Comparison of ENCODE assay signal across 13 cellular contexts in the genomic region with DNA sequence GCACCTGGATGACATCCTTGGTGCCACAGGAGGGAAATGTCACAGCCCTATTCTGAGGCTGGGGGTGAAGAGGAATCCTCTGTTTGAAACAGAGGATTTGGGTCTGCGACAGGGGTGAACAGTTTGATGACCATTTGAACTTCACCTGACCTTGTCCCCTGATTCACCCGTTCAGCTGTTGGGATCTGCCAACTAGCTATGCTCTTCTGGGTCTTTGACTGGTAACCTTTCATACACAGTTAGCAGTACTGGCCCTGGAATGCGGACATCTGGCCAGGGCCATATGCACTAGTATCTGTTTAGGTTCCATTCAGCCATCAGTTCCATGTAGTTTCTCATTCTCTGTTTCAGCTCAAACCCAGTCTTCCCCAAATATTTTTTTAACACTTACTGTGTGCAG. TPM values are rescaled to one million over a fixed set of nuclear protein-coding genes. Genes with fewer than 3 reads are reported as not detected.
DNase-seq lines count a peak whose midpoint lies in the region; ATAC-seq and TF ChIP-seq lines count a peak whose summit lies in the region.
"Had no signal": no experiment of that assay in that cellular context is flagged by ENCODE, and none has a peak within 500 bp of the region (broad histone marks: within the 10 kb centered on the region; RNA-seq: fewer than 3 reads in every experiment).

No MANE protein-coding gene starts in this region.

- H3K56ac ChIP-seq in mesendoderm (ENCODE audit: low read length): no peak overlapping the region

- TF ChIP-seq POLR2A in Peyer's patch (IDR thresholded peaks at IDR 0.05) (no peak), esophagus squamous epithelium (IDR thresholded peaks at IDR 0.05) (no peak), GM18505 (IDR thresholded peaks at IDR 0.05; ENCODE audit: borderline replicate concordance, extremely low read depth, insufficient read depth, insufficient read length) (no peak)

- H3K27me3 Mint-ChIP-seq in stimulated activated memory B cell treated with anti-CD40 and anti-IgM and Interleukin-4, amounts not matched to agents 10 μg/mL and 1 μg/mL and 100 μg/mL, for 72 hours: no peaks in the 10 kb centered on the region
- H3K27me3 Mint-ChIP-seq: progenitor cell of endocrine pancreas had no signal

- ATAC-seq in psoas muscle: no peak
- ATAC-seq in GM18505 (IDR thresholded peaks at IDR 0.05; ENCODE audit: unreplicated experiment): no peak
- no peak for ATAC-seq in GM21786 (IDR thresholded peaks at IDR 0.05; ENCODE audit: unreplicated experiment)
- ATAC-seq in stimulated activated memory B cell treated with anti-CD40 and anti-IgM and Interleukin-4, amounts not matched to agents 10 μg/mL and 1 μg/mL and 100 μg/mL, for 72 hours: no peak

- H3K27ac ChIP-seq in BLaER1 (peak overlapping the region; percentile 45), Peyer's patch (peak overlapping the region; percentile 10 to 65 (median 48)), esophagus squamous epithelium (peak overlapping the region; percentile 47 to 92 (median 88)), psoas muscle (peak overlapping the region; percentile 55), mesendoderm (ENCODE audit: low read depth, low read length) (no peak overlapping the region)

- H3K4me2 ChIP-seq in BLaER1 (peak overlapping the region; percentile 90; the same call in 1 of the 2 replicates), mesendoderm (ENCODE audit: low read length) (no peak overlapping the region)
- H3K4me2 ChIP-seq: GM23338 had no signal

- no peak overlapping the region for H3K4me3 ChIP-seq in BLaER1
- H3K4me3 ChIP-seq in Peyer's patch: no peak overlapping the region
- H3K4me3 ChIP-seq in esophagus squamous epithelium: no peak overlapping the region
- no peak overlapping the region for H3K4me3 ChIP-seq in psoas muscle
- no peak overlapping the region for H3K4me3 ChIP-seq in mesendoderm (ENCODE audit: low read length)
- H3K4me3 ChIP-seq: GM23338 had no signal

- intact Hi-C loops in esophagus squamous epithelium (cut with DNase I): no loop called here
- intact Hi-C loops in psoas muscle (cut with DNase I): no loop called here

- no peak overlapping the region for H2BK5ac ChIP-seq in mesendoderm (ENCODE audit: low read length)

- H3K36me3 ChIP-seq in BLaER1 (peaks cover 79% of the 10 kb centered on the region), Peyer's patch (peaks cover 0 to 18% (median 0%) of the 10 kb centered on the region in 3 donors), esophagus squamous epithelium (peaks cover 0 to 56% (median 2%) of the 10 kb centered on the region in 3 donors), psoas muscle (ENCODE audit: insufficient read depth in 1 of 2, low read depth in 1 of 2) (peaks cover 0 to under 1% of the 10 kb centered on the region in 2 donors), mesendoderm (ENCODE audit: control insufficient read depth, insufficient read depth, low read length) (no peaks in the 10 kb centered on the region)

- no peak overlapping the region for H2BK15ac ChIP-seq in mesendoderm (replicated peaks; ENCODE audit: low read depth)

- H3K9me3 Mint-ChIP-seq in stimulated activated memory B cell treated with anti-CD40 and anti-IgM and Interleukin-4, amounts not matched to agents 10 μg/mL and 1 μg/mL and 100 μg/mL, for 72 hours: no peaks in the 10 kb centered on the region
- H3K9me3 Mint-ChIP-seq: GM23338 had no signal

- no peaks in the 10 kb centered on the region for H3K79me2 ChIP-seq in mesendoderm (ENCODE audit: control insufficient read depth, insufficient read depth, low read length)

- no peak overlapping the region for H2AK5ac ChIP-seq in mesendoderm (ENCODE audit: low read length)

- H3K27me3 ChIP-seq in BLaER1 (no peaks in the 10 kb centered on the region), Peyer's patch (no peaks in the 10 kb centered on the region), esophagus squamous epithelium (no peaks in the 10 kb centered on the region), psoas muscle (ENCODE audit: insufficient read depth in 3 of 3, low read length in 2 of 3) (no peaks in the 10 kb centered on the region), mesendoderm (ENCODE audit: insufficient read depth, low read length, poor library complexity) (no peaks in the 10 kb centered on the region)

- no peak overlapping the region for H3K18ac ChIP-seq in mesendoderm (ENCODE audit: low read length)

- peaks cover 67% of the 10 kb centered on the region for H3K4me1 Mint-ChIP-seq in stimulated activated memory B cell treated with anti-CD40 and anti-IgM and Interleukin-4, amounts not matched to agents 10 μg/mL and 1 μg/mL and 100 μg/mL, for 72 hours

- H2BK120ac ChIP-seq in mesendoderm (ENCODE audit: low read depth, low read length): no peak overlapping the region

- no peaks in the 10 kb centered on the region for H3K79me1 ChIP-seq in mesendoderm (ENCODE audit: low read length)

- no peak overlapping the region for H3K23ac ChIP-seq in mesendoderm (ENCODE audit: low read length)

- peaks cover 58% of the 10 kb centered on the region for H3K4me1 ChIP-seq in BLaER1
- peaks cover 16 to 52% (median 33%) of the 10 kb centered on the region in 4 donors for H3K4me1 ChIP-seq in Peyer's patch
- H3K4me1 ChIP-seq in esophagus squamous epithelium: peaks cover 44 to 73% (median 62%) of the 10 kb centered on the region in 3 donors
- H3K4me1 ChIP-seq in psoas muscle: peaks cover 48% of the 10 kb centered on the region
- H3K4me1 ChIP-seq in mesendoderm (ENCODE audit: control insufficient read depth, low read depth, low read length): peaks cover 7% of the 10 kb centered on the region

- H3K9me3 ChIP-seq in BLaER1: no peaks in the 10 kb centered on the region
- no peaks in the 10 kb centered on the region for H3K9me3 ChIP-seq in Peyer's patch
- no peaks in the 10 kb centered on the region for H3K9me3 ChIP-seq in esophagus squamous epithelium
- no peaks in the 10 kb centered on the region for H3K9me3 ChIP-seq in psoas muscle

- H3K4me3 Mint-ChIP-seq in stimulated activated memory B cell treated with anti-CD40 and anti-IgM and Interleukin-4, amounts not matched to agents 10 μg/mL and 1 μg/mL and 100 μg/mL, for 72 hours: no peak overlapping the region
- H3K4me3 Mint-ChIP-seq: GM23338 had no signal

- H3K9ac ChIP-seq in BLaER1 (peak overlapping the region; percentile 20), mesendoderm (ENCODE audit: low read length) (no peak overlapping the region)

- no peak overlapping the region for H3K27ac Mint-ChIP-seq in stimulated activated memory B cell treated with anti-CD40 and anti-IgM and Interleukin-4, amounts not matched to agents 10 μg/mL and 1 μg/mL and 100 μg/mL, for 72 hours
- H3K27ac Mint-ChIP-seq: GM23338 had no signal

- TF ChIP-seq CTCF in Peyer's patch (IDR thresholded peaks at IDR 0.05) (no peak), esophagus squamous epithelium (IDR thresholded peaks at IDR 0.05) (no peak), psoas muscle (IDR thresholded peaks at IDR 0.05) (no peak)

- DNase-seq in Peyer's patch: no peak
- no peak for DNase-seq in esophagus squamous epithelium (lab: John Stamatoyannopoulos, UW)
- DNase-seq in psoas muscle: no peak
- DNase-seq in mesendoderm: no peak
- DNase-seq: activated effector memory CD4-positive, alpha-beta T cell treated with anti-CD3 and anti-CD28 coated beads, Interleukin-2, amount 50 U/mL, for 16 hours; KBM-7; stimulated activated CD4-positive, alpha-beta T cell treated with anti-CD3 and anti-CD28 coated beads, Interleukin-2, amount 100 ng/mL, for 24 hours had no signal

- H4K5ac ChIP-seq in mesendoderm (ENCODE audit: low read length): no peak overlapping the region

- H3K36me3 Mint-ChIP-seq in stimulated activated memory B cell treated with anti-CD40 and anti-IgM and Interleukin-4, amounts not matched to agents 10 μg/mL and 1 μg/mL and 100 μg/mL, for 72 hours: peaks cover 16% of the 10 kb centered on the region

- peaks cover 72% of the 10 kb centered on the region for H4K20me1 ChIP-seq in BLaER1

- H3K4ac ChIP-seq in mesendoderm (ENCODE audit: low read depth, low read length): no peak overlapping the region

- no peak overlapping the region for H4K8ac ChIP-seq in mesendoderm (ENCODE audit: low read depth, low read length)

- WGBS in esophagus squamous epithelium, 2 donors: 90 to 92% methylated on average over 3 of the region's 3 CpGs
- 67 to 70% (median 68%) methylated on average over 3 of the region's 3 CpGs for WGBS in psoas muscle, 3 donors
- WGBS in mesendoderm (ENCODE audit: extremely low coverage, insufficient coverage, low lambda C conversion rate): no CpG with 5 or more reads among the region's 3 CpGs

RNA-seq across cellular contexts. Expression of a gene that starts 47.2 kb away (rescaled TPM):
- total RNA-seq in Peyer's patch: 100 to 1,000 TPM in 3 of 4 donors, 10 to 100 TPM in 1; 98.3 to 162 (median 122) TPM
- 10 to 100 TPM; 13.7 to 31.3 (median 28.2) TPM for total RNA-seq in esophagus squamous epithelium
- 1 to 10 TPM; 3.6 to 5.9 (median 4.0) TPM for total RNA-seq in psoas muscle
- 1 to 10 TPM; 1.7 to 2.7 (median 2.2) TPM for polyA plus RNA-seq in psoas muscle
- polyA plus RNA-seq in mesendoderm (2013, experiment 1 of 2): 9.9 TPM
- 9.7 TPM for polyA plus RNA-seq in mesendoderm (2013, experiment 2 of 2)
